Comparison of ENCODE assay signal across 9 cellular contexts in genomic region chr20:4956200-4956810, GRCh38. TPM values are rescaled to one million over a fixed set of nuclear protein-coding genes. Genes with fewer than 3 reads are reported as not detected.
A peak's percentile ranks its signal among the peaks of the same experiment; 100 is the strongest.
DNase-seq lines count a peak whose midpoint lies in the region; ATAC-seq and TF ChIP-seq lines count a peak whose summit lies in the region.
"Had no signal": no experiment of that assay in that cellular context is flagged by ENCODE, and none has a peak within 500 bp of the region (broad histone marks: within the 10 kb centered on the region; RNA-seq: fewer than 3 reads in every experiment).

No MANE protein-coding gene starts in this region.

- intact Hi-C loops in activated naive CD4-positive, alpha-beta T cell treated with anti-CD3 and anti-CD28 coated beads for 36 hours (cut with micrococcal nuclease): loop anchor here (1.0 to 5.0 kb wide), 4 partner anchors 144 to 349 kb away; no protein-coding TSS in a partner anchor

- H3K9me3 ChIP-seq in OCI-LY3 (ENCODE audit: insufficient read depth, low read length): no peaks in the 10 kb centered on the region

- ATAC-seq in HG02798 (IDR thresholded peaks at IDR 0.05; ENCODE audit: poor library complexity, unreplicated experiment) (no peak), GM18505 (IDR thresholded peaks at IDR 0.05; ENCODE audit: unreplicated experiment) (no peak)

- DNase-seq in DMS53 (lab: John Stamatoyannopoulos, UW) (peak; percentile 73), choroid plexus epithelial cell (ENCODE audit: low read depth) (peak; percentile 82), mesendoderm (peak; percentile 62)
- DNase-seq in activated naive CD4-positive, alpha-beta T cell treated with anti-CD3 and anti-CD28 coated beads for 36 hours: no peak

- H3K18ac ChIP-seq in mesendoderm (ENCODE audit: low read length): no peak overlapping the region

- H3K4me3 ChIP-seq in OCI-LY3 (ENCODE audit: low read length) (no peak overlapping the region), choroid plexus epithelial cell (ENCODE audit: low read depth, low read length) (no peak overlapping the region), mesendoderm (ENCODE audit: low read length) (no peak overlapping the region)
- H3K4me3 ChIP-seq: SJSA1 had no signal

- H3K4me1 Mint-ChIP-seq in activated naive CD4-positive, alpha-beta T cell treated with anti-CD3 and anti-CD28 coated beads for 36 hours (ENCODE audit: low read depth): peaks cover 10% of the 10 kb centered on the region

- no peak overlapping the region for H2AK5ac ChIP-seq in mesendoderm (ENCODE audit: low read length)

- no peak overlapping the region for H2BK15ac ChIP-seq in mesendoderm (replicated peaks; ENCODE audit: low read depth)

- H3K27ac Mint-ChIP-seq in activated naive CD4-positive, alpha-beta T cell treated with anti-CD3 and anti-CD28 coated beads for 36 hours: no peak overlapping the region

- no peak overlapping the region for H2BK5ac ChIP-seq in mesendoderm (ENCODE audit: low read length)

- H3K56ac ChIP-seq in mesendoderm (ENCODE audit: low read length): no peak overlapping the region

- no peak overlapping the region for H2AFZ ChIP-seq in OCI-LY3 (ENCODE audit: low read depth, low read length)

- TF ChIP-seq CTCF in OCI-LY3 (IDR thresholded peaks at IDR 0.05; ENCODE audit: low read depth, low read length) (peak; percentile 96), choroid plexus epithelial cell (conservative IDR thresholded peaks at IDR 0.05; ENCODE audit: low read depth, low read length) (peak; percentile 72)

- no peak overlapping the region for H4K5ac ChIP-seq in mesendoderm (ENCODE audit: low read length)

- no peaks in the 10 kb centered on the region for H3K9me3 Mint-ChIP-seq in activated naive CD4-positive, alpha-beta T cell treated with anti-CD3 and anti-CD28 coated beads for 36 hours

- H3K4me3 Mint-ChIP-seq in activated naive CD4-positive, alpha-beta T cell treated with anti-CD3 and anti-CD28 coated beads for 36 hours: no peak overlapping the region

- no peak overlapping the region for H4K8ac ChIP-seq in mesendoderm (ENCODE audit: low read depth, low read length)

- H3K9ac ChIP-seq in OCI-LY3 (ENCODE audit: low read length): no peak overlapping the region
- no peak overlapping the region for H3K9ac ChIP-seq in mesendoderm (ENCODE audit: low read length)

- peaks cover 5% of the 10 kb centered on the region for H3K36me3 Mint-ChIP-seq in activated naive CD4-positive, alpha-beta T cell treated with anti-CD3 and anti-CD28 coated beads for 36 hours (ENCODE audit: low read depth)

- H4K20me1 ChIP-seq in OCI-LY3 (ENCODE audit: insufficient read depth, low read length): no peaks in the 10 kb centered on the region

- TF ChIP-seq RAD21 in Ishikawa (IDR thresholded peaks at IDR 0.05; ENCODE audit: low read depth): peak; percentile 79

- H3K79me2 ChIP-seq in OCI-LY3 (ENCODE audit: low read length): peaks cover 4% of the 10 kb centered on the region; the same call in 1 of the 2 replicates
- H3K79me2 ChIP-seq in mesendoderm (ENCODE audit: control insufficient read depth, insufficient read depth, low read length): no peaks in the 10 kb centered on the region

- WGBS in mesendoderm (ENCODE audit: extremely low coverage, insufficient coverage, low lambda C conversion rate): no CpG with 5 or more reads among the region's 3 CpGs

- no peak overlapping the region for H2BK120ac ChIP-seq in mesendoderm (ENCODE audit: low read depth, low read length)

- H3K27me3 ChIP-seq in OCI-LY3 (ENCODE audit: low read depth, low read length) (no peaks in the 10 kb centered on the region), mesendoderm (ENCODE audit: insufficient read depth, low read length, poor library complexity) (no peaks in the 10 kb centered on the region)
- H3K27me3 ChIP-seq: SJSA1 had no signal

- no peaks in the 10 kb centered on the region for H3K79me1 ChIP-seq in mesendoderm (ENCODE audit: low read length)

- CTCF ChIA-PET in activated naive CD4-positive, alpha-beta T cell treated with anti-CD3 and anti-CD28 coated beads for 36 hours (lab: Charles Lee): interaction anchor here (0.6 to 2.2 kb wide), 32 partner anchors 9 to 345 kb away, joined by 3 to 12 read pairs (median 4); no protein-coding TSS in a partner anchor

- H3K27ac ChIP-seq in OCI-LY3 (ENCODE audit: low read length): no peak overlapping the region
- H3K27ac ChIP-seq in mesendoderm (ENCODE audit: low read depth, low read length): no peak overlapping the region
- H3K27ac ChIP-seq: SJSA1 had no signal

- H3K4ac ChIP-seq in mesendoderm (ENCODE audit: low read depth, low read length): no peak overlapping the region

- no peak overlapping the region for H3K23ac ChIP-seq in mesendoderm (ENCODE audit: low read length)

- no peak for TF ChIP-seq EP300 in Ishikawa (IDR thresholded peaks at IDR 0.05; ENCODE audit: borderline replicate concordance)

- H3K36me3 ChIP-seq in OCI-LY3 (replicated peaks; ENCODE audit: low read depth, low read length) (peaks cover 6% of the 10 kb centered on the region), mesendoderm (ENCODE audit: control insufficient read depth, insufficient read depth, low read length) (no peaks in the 10 kb centered on the region)

- peaks cover 24% of the 10 kb centered on the region for H3K4me1 ChIP-seq in OCI-LY3 (ENCODE audit: low read length)
- H3K4me1 ChIP-seq in mesendoderm (ENCODE audit: control insufficient read depth, low read depth, low read length): no peaks in the 10 kb centered on the region

- H3K27me3 Mint-ChIP-seq in activated naive CD4-positive, alpha-beta T cell treated with anti-CD3 and anti-CD28 coated beads for 36 hours (ENCODE audit: low read depth): no peaks in the 10 kb centered on the region

- no peak overlapping the region for H3K4me2 ChIP-seq in OCI-LY3 (ENCODE audit: low read length)
- no peak overlapping the region for H3K4me2 ChIP-seq in mesendoderm (ENCODE audit: low read length)

- no peak for TF ChIP-seq POLR2A in GM18505 (IDR thresholded peaks at IDR 0.05; ENCODE audit: borderline replicate concordance, extremely low read depth, insufficient read depth, insufficient read length)

TF ChIP-seq in Ishikawa, 13 proteins besides CTCF, POLR2A, EP300 and RAD21:
- TF ChIP-seq TCF12 (IDR thresholded peaks at IDR 0.05; ENCODE audit: low read depth) (no peak), NFIC (IDR thresholded peaks at IDR 0.05) (no peak), EGR1 (IDR thresholded peaks at IDR 0.05) (no peak), CREB1 (IDR thresholded peaks at IDR 0.05; ENCODE audit: low read depth) (no peak), CEBPB (IDR thresholded peaks at IDR 0.05) (no peak), FOXM1 (IDR thresholded peaks at IDR 0.05; ENCODE audit: borderline replicate concordance, low read depth) (no peak), TEAD4 (IDR thresholded peaks at IDR 0.05) (no peak), REST (IDR thresholded peaks at IDR 0.05; ENCODE audit: low read depth) (no peak), ZBTB7A (IDR thresholded peaks at IDR 0.05; ENCODE audit: low read depth) (no peak), YY1 (IDR thresholded peaks at IDR 0.05; ENCODE audit: low read depth) (no peak), USF1 (IDR thresholded peaks at IDR 0.05) (no peak), TAF1 (IDR thresholded peaks at IDR 0.05; ENCODE audit: low read depth) (no peak)
- TF ChIP-seq, protein P1, sequence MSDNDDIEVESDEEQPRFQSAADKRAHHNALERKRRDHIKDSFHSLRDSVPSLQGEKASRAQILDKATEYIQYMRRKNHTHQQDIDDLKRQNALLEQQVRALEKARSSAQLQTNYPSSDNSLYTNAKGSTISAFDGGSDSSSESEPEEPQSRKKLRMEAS (IDR thresholded peaks at IDR 0.05): no peak

RNA-seq across cellular contexts. Expression of gene SLC23A2, which starts 45.0 kb away (rescaled TPM):
- 8.1 TPM for polyA plus RNA-seq in mesendoderm (2013, experiment 1 of 2)
- 8.0 TPM for polyA plus RNA-seq in mesendoderm (2013, experiment 2 of 2)
- total RNA-seq in activated naive CD4-positive, alpha-beta T cell treated with anti-CD3 and anti-CD28 coated beads for 36 hours: 10 to 100 TPM; 16.4 to 18.1 TPM
